In the genomic region with DNA sequence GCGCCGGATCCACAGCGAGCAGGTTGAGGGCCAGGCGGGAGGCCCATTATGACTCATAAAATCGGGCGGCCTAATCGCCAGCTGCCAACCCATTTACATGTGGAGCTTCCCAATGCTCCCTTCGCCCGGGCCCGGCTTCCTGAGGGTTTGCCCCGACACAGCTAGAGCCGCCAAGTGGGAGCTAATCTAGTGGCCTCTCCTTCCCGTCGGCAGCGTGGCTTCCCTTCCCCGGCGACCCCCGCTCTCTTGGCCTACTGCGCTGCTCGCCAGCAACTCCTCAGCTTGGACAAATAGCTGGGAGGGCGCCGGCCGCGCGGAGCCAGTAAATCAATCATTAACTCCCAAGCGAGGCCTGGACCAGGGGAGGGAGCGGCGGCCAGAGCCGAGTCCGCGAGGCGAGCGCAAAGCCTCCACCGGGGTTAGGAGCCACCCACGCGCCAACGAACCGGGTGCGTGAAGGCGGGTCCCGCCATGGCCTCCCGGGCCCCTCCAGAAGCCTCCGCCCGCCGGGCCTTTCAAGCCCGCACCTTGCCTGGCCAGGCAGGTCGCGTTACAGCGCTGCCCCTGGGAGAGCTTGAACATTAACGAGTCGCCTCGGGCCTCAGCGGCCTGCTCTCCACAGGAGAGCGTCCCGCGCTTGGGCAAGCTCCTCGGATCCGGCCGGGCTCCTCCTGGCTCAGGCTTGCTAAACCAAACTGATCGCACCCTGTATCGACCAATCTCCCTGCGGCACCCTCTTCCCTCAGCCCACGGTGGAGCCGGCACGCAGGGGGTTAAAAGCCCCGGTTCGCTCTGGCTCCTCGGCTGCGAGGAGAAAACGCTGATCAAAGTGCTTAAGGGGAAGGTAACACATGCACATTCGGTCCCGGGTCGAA, we compare ENCODE assay signal across 8 cellular contexts. TPM values are rescaled to one million over a fixed set of nuclear protein-coding genes. Genes with fewer than 3 reads are reported as not detected.
DNase-seq lines count a peak whose midpoint lies in the region; ATAC-seq, FAIRE-seq and TF ChIP-seq lines count a peak whose summit lies in the region.

No MANE protein-coding gene starts in this region.

- FAIRE-seq in pancreas (lab: Jason Lieb, UNC) = no peak

- no peak overlapping the region for H3K27ac Mint-ChIP-seq in glutamatergic neuron (ENCODE audit: unreplicated experiment)

- H3K27me3 Mint-ChIP-seq in glutamatergic neuron (ENCODE audit: unreplicated experiment) = peaks cover 2% of the 10 kb centered on the region

- H3K4me3 Mint-ChIP-seq in glutamatergic neuron (ENCODE audit: unreplicated experiment) = peak overlapping the region; percentile 70

- no peaks in the 10 kb centered on the region for H3K36me3 Mint-ChIP-seq in glutamatergic neuron (ENCODE audit: unreplicated experiment)

- WGBS in pancreas, 2 donors = 4 to 5% methylated on average over 67 to 73 of the region's 73 CpGs

- CTCF ChIA-PET in AG04450 (lab: Charles Lee) = no interaction called here

- DNase-seq in AG04450 (ENCODE audit: low read depth, low spot score) (no peak), H7 (peak; percentile 86), WERI-Rb-1 (peak; percentile 53), glutamatergic neuron (peak; percentile 61), pancreas (peak; percentile 71 to 90 (median 78)), NCI-H1436 treated with DMSO at 0.1 percent for 48 hours (lab: John Stamatoyannopoulos, UW) (no peak), NAMALWA (ENCODE audit: low spot score) (no peak)

- ATAC-seq in pancreas = peak; percentile 55 to 67 (median 62)
- no peak for ATAC-seq in GM18502 (IDR thresholded peaks at IDR 0.05; ENCODE audit: poor library complexity, unreplicated experiment)

- peak overlapping the region; percentile 56 for H3K4me3 ChIP-seq in AG04450 (ENCODE audit: low read depth, low read length)
- H3K4me3 ChIP-seq in H7 (ENCODE audit: insufficient read depth, low read depth, low read length) = peak overlapping the region; percentile 54
- H3K4me3 ChIP-seq in WERI-Rb-1 (ENCODE audit: low read depth, low read length) = peak overlapping the region; percentile 61
- H3K4me3 ChIP-seq in pancreas = peak overlapping the region in 3 of 4 donors; percentile 38 to 55 (median 47)

- POLR2A ChIA-PET in AG04450 (lab: Yijun Ruan, JAX) = interaction anchor here (0.6 to 0.8 kb wide), 2 partner anchors 11 to 259 kb away, joined by 3 to 4 read pairs; a partner anchor contains a TSS

- peak overlapping the region; percentile 47 for H3K27ac ChIP-seq in AG04450 (ENCODE audit: low read depth, low read length)
- H3K27ac ChIP-seq in WERI-Rb-1 = peak overlapping the region; percentile 97
- peak overlapping the region; percentile 84 to 92 (median 88) for H3K27ac ChIP-seq in pancreas

- H3K36me3 ChIP-seq in H7 (replicated peaks; ENCODE audit: control insufficient read depth, insufficient read depth, low read length) (no peaks in the 10 kb centered on the region), WERI-Rb-1 (no peaks in the 10 kb centered on the region), pancreas (no peaks in the 10 kb centered on the region)

- no peak for TF ChIP-seq CTCF in AG04450 (IDR thresholded peaks at IDR 0.05; ENCODE audit: low read depth, low read length)
- TF ChIP-seq CTCF in WERI-Rb-1 (IDR thresholded peaks at IDR 0.05; ENCODE audit: low read depth, low read length) = no peak
- no peak for TF ChIP-seq CTCF in glutamatergic neuron (IDR thresholded peaks at IDR 0.05; ENCODE audit: partially characterized antibody, unreplicated experiment)
- TF ChIP-seq CTCF in pancreas (IDR thresholded peaks at IDR 0.05) = no peak

- intact Hi-C loops in pancreas (cut with DNase I) = loop anchor here in 2 of 3 donors (10.0 kb wide), 2 partner anchors 46 to 66 kb away; no protein-coding TSS in a partner anchor

- peaks cover 2% of the 10 kb centered on the region for H3K9me3 Mint-ChIP-seq in glutamatergic neuron (ENCODE audit: unreplicated experiment)

- H3K9me3 ChIP-seq in AG04450 (ENCODE audit: control insufficient read depth, insufficient read depth, low read length) (no peaks in the 10 kb centered on the region), WERI-Rb-1 (ENCODE audit: severe bottlenecking) (peaks cover 31% of the 10 kb centered on the region), pancreas (no peaks in the 10 kb centered on the region)

- H3K27me3 ChIP-seq in AG04450 (ENCODE audit: control insufficient read depth, insufficient read depth, low read length) (no peaks in the 10 kb centered on the region), H7 (ENCODE audit: control insufficient read depth, insufficient read depth, low read length) (peaks cover 44% of the 10 kb centered on the region), WERI-Rb-1 (ENCODE audit: insufficient read depth, low read depth, severe bottlenecking) (peaks cover 52% of the 10 kb centered on the region), pancreas (peaks cover 0 to 10% (median 2%) of the 10 kb centered on the region in 4 donors)

- H3K4me1 ChIP-seq in pancreas = peaks cover 0 to 22% (median 13%) of the 10 kb centered on the region in 3 donors

- H3K4me1 Mint-ChIP-seq in glutamatergic neuron (ENCODE audit: low read depth, unreplicated experiment) = peaks cover 4% of the 10 kb centered on the region

RNA-seq across cellular contexts. Expression of a gene that starts 10.6 kb away (rescaled TPM):
- polyA plus RNA-seq in AG04450 (2011; rRNA removed) (5.4 and 8.6 TPM in 2 replicates), pancreas (10 to 100 TPM in 1 of 2 donors, 1 to 10 TPM in 1; 6.3 to 14.3 TPM)
- polyA minus RNA-seq in AG04450 (2011; rRNA and poly(A)+ RNA removed) = 13.0 and 16.9 TPM in 2 replicates
- 32.5 and 51.0 TPM in 2 replicates for total RNA-seq in H7 (2014; rRNA removed; shearing (Covaris generic))
- total RNA-seq in glutamatergic neuron (ENCODE audit: unreplicated experiment) (59.0 TPM), pancreas (10 to 100 TPM in 5 of 6 donors, 1 to 10 TPM in 1; 9.8 to 18.4 (median 13.2) TPM)

Comparison
In these comparisons a context has a peak if more than half of its experiments do, and no peak if none do; other contexts are left out.
1. DNase-seq: peak in H7 (single experiment), WERI-Rb-1 (single experiment), glutamatergic neuron (single experiment) and pancreas (6 of 6); none in AG04450 (single experiment), NCI-H1436 treated with DMSO at 0.1 percent for 48 hours (single experiment) and NAMALWA (single experiment).
2. H3K27ac ChIP-seq: peak in every context shown above with its lines; median percentile 97 in WERI-Rb-1; 88 in pancreas; 47 in AG04450.
3. Peak in every context shown above with its lines, with median percentiles within 50 percentile points of each other: H3K4me3 ChIP-seq.